ENCODE assay signal across 2 cellular contexts in genomic region chr2:220782609-220783113, GRCh38.
TF ChIP-seq lines count a peak whose summit lies in the region.

No MANE protein-coding gene starts in this region.

TF ChIP-seq in HepG2, 621 proteins besides CTCF, POLR2A, EP300 and RAD21 (continued from another document):
- TF ChIP-seq USF2 (IDR thresholded peaks at IDR 0.05; ENCODE audit: low read depth, low read length) (peak; percentile 43; the same call in 1 of the 2 replicates), USF2 (CRISPR knock-in tag; IDR thresholded peaks at IDR 0.05; ENCODE audit: borderline replicate concordance) (no peak), RAD51 (IDR thresholded peaks at IDR 0.05; ENCODE audit: borderline replicate concordance) (peak; percentile 80), DNMT1 (CRISPR knock-in tag; IDR thresholded peaks at IDR 0.05) (no peak), TEAD3 (CRISPR knock-in tag; optimal IDR thresholded peaks at IDR 0.05; ENCODE audit: borderline replicate concordance) (no peak), ZBTB40 (IDR thresholded peaks at IDR 0.05) (peak; percentile 80), ZBTB40 (CRISPR knock-in tag; IDR thresholded peaks at IDR 0.05) (no peak), MBD4 (IDR thresholded peaks at IDR 0.05; ENCODE audit: borderline replicate concordance, low read length) (no peak)
TF ChIP-seq in HepG2: peak in this region for 3.

TF ChIP-seq in K562, 482 proteins besides CTCF, POLR2A, EP300 and RAD21 (continued from another document):
- TF ChIP-seq TFE3 (CRISPR knock-in tag; IDR thresholded peaks at IDR 0.05) (peak; percentile 51), ZNF121 (CRISPR knock-in tag; conservative IDR thresholded peaks at IDR 0.05) (no peak), ZHX1 (conservative IDR thresholded peaks at IDR 0.05; ENCODE audit: low read length) (no peak), KLF1 (tag; IDR thresholded peaks at IDR 0.05) (no peak)
